ENCODE assay signal across 14 cellular contexts in genomic region chr1:106680922-106681321, GRCh38.
"Had no signal": no experiment of that assay in that cellular context is flagged by ENCODE, and none has a peak within 500 bp of the region (broad histone marks: within the 10 kb centered on the region; RNA-seq: fewer than 3 reads in every experiment).

No MANE protein-coding gene starts in this region.

- DNase-seq: activated B cell treated with CpG ODN at 0.5 μM for 24 hours; activated CD4-positive, alpha-beta T cell treated with anti-CD3 and anti-CD28 coated beads for 48 hours; activated CD8-positive, alpha-beta T cell treated with anti-CD3 and anti-CD28 coated beads for 36 hours; activated naive CD4-positive, alpha-beta T cell treated with anti-CD3 and anti-CD28 coated beads for 36 hours; activated T-cell treated with anti-CD3 and anti-CD28 coated beads, Interleukin-2, amount 50 U/mL, for 24 hours; body of pancreas; kidney; left ventricle myocardium inferior; stimulated activated CD4-positive, alpha-beta T cell treated with anti-CD3 and anti-CD28 coated beads, Interleukin-12 subunit alpha, Interleukin-12 subunit beta, amount 100 ng/mL, for 4 hours; stimulated activated CD4-positive, alpha-beta T cell treated with anti-CD3 and anti-CD28 coated beads, Interleukin-1b, Interleukin-23, amount 100 ng/mL, for 48 hours; stimulated activated CD8-positive, alpha-beta memory T cell treated with anti-CD3 and anti-CD28 coated beads, Interleukin-4, amount 100 ng/mL, for 48 hours; stimulated activated naive CD4-positive, alpha-beta T cell had no signal

- H3K27ac ChIP-seq: body of pancreas, epithelial cell of prostate, left ventricle myocardium inferior, right atrium auricular region had no signal

- ATAC-seq: activated CD8-positive, alpha-beta T cell treated with anti-CD3 and anti-CD28 coated beads for 36 hours; body of pancreas had no signal

- H3K9me3 ChIP-seq: body of pancreas, left ventricle myocardium inferior, right atrium auricular region had no signal

- H3K4me1 ChIP-seq: body of pancreas, left ventricle myocardium inferior, right atrium auricular region had no signal

- H3K27me3 ChIP-seq: body of pancreas, right atrium auricular region had no signal

- H3K4me3 ChIP-seq: body of pancreas, left ventricle myocardium inferior, right atrium auricular region had no signal

- H3K36me3 ChIP-seq: left ventricle myocardium inferior, right atrium auricular region had no signal
